1 cellular context compared by ENCODE assay signal in the genomic region with DNA sequence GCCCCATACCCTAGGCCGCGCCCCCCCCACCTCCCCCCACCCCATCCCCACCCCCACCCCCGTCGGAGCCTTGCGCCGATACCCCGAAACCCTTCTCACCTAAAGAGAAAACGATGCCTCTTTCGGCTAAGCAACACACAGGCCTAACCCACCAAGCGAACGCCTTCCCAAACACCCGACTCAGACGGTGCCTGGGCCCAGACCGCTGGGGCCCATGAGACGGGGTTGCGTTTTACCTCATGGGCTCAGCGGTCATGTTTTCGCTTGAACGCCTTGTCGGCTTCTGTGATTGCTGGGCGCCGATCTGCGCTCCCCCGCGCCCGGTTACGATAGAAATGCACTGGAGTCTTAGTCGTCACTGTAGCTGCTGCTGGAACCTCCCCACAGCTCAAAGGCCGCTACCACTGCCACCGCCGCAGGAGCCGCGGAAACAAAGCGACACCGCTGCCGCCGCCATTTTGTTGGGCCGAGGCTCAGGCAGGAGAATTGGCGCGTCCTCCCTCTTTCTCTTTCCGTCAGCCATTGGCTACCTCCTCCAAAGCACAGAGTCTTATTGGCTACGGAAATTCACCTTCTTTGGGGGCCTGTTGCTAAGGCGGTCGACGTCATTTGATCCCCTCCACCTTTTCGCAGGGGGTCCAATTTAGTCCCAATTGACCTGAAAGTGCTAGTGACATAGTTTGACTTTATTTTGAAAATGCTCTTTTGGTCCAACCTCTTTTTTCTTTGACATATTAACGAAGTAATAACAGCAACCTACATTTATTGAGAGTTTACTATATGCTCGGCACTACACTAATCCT.
TF ChIP-seq lines count a peak whose summit lies in the region.

A gene with protein sequence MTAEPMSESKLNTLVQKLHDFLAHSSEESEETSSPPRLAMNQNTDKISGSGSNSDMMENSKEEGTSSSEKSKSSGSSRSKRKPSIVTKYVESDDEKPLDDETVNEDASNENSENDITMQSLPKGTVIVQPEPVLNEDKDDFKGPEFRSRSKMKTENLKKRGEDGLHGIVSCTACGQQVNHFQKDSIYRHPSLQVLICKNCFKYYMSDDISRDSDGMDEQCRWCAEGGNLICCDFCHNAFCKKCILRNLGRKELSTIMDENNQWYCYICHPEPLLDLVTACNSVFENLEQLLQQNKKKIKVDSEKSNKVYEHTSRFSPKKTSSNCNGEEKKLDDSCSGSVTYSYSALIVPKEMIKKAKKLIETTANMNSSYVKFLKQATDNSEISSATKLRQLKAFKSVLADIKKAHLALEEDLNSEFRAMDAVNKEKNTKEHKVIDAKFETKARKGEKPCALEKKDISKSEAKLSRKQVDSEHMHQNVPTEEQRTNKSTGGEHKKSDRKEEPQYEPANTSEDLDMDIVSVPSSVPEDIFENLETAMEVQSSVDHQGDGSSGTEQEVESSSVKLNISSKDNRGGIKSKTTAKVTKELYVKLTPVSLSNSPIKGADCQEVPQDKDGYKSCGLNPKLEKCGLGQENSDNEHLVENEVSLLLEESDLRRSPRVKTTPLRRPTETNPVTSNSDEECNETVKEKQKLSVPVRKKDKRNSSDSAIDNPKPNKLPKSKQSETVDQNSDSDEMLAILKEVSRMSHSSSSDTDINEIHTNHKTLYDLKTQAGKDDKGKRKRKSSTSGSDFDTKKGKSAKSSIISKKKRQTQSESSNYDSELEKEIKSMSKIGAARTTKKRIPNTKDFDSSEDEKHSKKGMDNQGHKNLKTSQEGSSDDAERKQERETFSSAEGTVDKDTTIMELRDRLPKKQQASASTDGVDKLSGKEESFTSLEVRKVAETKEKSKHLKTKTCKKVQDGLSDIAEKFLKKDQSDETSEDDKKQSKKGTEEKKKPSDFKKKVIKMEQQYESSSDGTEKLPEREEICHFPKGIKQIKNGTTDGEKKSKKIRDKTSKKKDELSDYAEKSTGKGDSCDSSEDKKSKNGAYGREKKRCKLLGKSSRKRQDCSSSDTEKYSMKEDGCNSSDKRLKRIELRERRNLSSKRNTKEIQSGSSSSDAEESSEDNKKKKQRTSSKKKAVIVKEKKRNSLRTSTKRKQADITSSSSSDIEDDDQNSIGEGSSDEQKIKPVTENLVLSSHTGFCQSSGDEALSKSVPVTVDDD (N-terminal part only) (minus strand): TSS at position 471 of the 803 bp plus-strand sequence. CDS start 215 bp downstream, at position 256.

TF ChIP-seq in A549, 52 proteins besides CTCF, POLR2A, EP300 and RAD21 (continued from another document):
- no peak for TF ChIP-seq MYC (IDR thresholded peaks at IDR 0.05; ENCODE audit: borderline replicate concordance, low read length)
- TF ChIP-seq, protein P1, sequence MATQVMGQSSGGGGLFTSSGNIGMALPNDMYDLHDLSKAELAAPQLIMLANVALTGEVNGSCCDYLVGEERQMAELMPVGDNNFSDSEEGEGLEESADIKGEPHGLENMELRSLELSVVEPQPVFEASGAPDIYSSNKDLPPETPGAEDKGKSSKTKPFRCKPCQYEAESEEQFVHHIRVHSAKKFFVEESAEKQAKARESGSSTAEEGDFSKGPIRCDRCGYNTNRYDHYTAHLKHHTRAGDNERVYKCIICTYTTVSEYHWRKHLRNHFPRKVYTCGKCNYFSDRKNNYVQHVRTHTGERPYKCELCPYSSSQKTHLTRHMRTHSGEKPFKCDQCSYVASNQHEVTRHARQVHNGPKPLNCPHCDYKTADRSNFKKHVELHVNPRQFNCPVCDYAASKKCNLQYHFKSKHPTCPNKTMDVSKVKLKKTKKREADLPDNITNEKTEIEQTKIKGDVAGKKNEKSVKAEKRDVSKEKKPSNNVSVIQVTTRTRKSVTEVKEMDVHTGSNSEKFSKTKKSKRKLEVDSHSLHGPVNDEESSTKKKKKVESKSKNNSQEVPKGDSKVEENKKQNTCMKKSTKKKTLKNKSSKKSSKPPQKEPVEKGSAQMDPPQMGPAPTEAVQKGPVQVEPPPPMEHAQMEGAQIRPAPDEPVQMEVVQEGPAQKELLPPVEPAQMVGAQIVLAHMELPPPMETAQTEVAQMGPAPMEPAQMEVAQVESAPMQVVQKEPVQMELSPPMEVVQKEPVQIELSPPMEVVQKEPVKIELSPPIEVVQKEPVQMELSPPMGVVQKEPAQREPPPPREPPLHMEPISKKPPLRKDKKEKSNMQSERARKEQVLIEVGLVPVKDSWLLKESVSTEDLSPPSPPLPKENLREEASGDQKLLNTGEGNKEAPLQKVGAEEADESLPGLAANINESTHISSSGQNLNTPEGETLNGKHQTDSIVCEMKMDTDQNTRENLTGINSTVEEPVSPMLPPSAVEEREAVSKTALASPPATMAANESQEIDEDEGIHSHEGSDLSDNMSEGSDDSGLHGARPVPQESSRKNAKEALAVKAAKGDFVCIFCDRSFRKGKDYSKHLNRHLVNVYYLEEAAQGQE (IDR thresholded peaks at IDR 0.05), result no peak
- TF ChIP-seq TFCP2L1 (CRISPR knock-in tag; IDR thresholded peaks at IDR 0.05), result no peak
- TF ChIP-seq RNF2 (IDR thresholded peaks at IDR 0.05; ENCODE audit: borderline replicate concordance, low read depth), result no peak
- no peak for TF ChIP-seq FOSB (CRISPR knock-in tag; IDR thresholded peaks at IDR 0.05)
- TF ChIP-seq HDAC2 (IDR thresholded peaks at IDR 0.05), result no peak
- TF ChIP-seq, protein P2, sequence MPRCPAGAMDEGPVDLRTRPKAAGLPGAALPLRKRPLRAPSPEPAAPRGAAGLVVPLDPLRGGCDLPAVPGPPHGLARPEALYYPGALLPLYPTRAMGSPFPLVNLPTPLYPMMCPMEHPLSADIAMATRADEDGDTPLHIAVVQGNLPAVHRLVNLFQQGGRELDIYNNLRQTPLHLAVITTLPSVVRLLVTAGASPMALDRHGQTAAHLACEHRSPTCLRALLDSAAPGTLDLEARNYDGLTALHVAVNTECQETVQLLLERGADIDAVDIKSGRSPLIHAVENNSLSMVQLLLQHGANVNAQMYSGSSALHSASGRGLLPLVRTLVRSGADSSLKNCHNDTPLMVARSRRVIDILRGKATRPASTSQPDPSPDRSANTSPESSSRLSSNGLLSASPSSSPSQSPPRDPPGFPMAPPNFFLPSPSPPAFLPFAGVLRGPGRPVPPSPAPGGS (IDR thresholded peaks at IDR 0.05), result no peak
- TF ChIP-seq, protein P3, sequence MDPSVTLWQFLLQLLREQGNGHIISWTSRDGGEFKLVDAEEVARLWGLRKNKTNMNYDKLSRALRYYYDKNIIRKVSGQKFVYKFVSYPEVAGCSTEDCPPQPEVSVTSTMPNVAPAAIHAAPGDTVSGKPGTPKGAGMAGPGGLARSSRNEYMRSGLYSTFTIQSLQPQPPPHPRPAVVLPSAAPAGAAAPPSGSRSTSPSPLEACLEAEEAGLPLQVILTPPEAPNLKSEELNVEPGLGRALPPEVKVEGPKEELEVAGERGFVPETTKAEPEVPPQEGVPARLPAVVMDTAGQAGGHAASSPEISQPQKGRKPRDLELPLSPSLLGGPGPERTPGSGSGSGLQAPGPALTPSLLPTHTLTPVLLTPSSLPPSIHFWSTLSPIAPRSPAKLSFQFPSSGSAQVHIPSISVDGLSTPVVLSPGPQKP (IDR thresholded peaks at IDR 0.05; ENCODE audit: low read depth, low read length), result no peak
- TF ChIP-seq, protein P4, sequence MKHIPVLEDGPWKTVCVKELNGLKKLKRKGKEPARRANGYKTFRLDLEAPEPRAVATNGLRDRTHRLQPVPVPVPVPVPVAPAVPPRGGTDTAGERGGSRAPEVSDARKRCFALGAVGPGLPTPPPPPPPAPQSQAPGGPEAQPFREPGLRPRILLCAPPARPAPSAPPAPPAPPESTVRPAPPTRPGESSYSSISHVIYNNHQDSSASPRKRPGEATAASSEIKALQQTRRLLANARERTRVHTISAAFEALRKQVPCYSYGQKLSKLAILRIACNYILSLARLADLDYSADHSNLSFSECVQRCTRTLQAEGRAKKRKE (CRISPR knock-in tag; IDR thresholded peaks at IDR 0.05; ENCODE audit: low read depth), result no peak
- TF ChIP-seq HOXB5 (CRISPR knock-in tag; IDR thresholded peaks at IDR 0.05), result no peak
- no peak for TF ChIP-seq HOXA7 (CRISPR knock-in tag; IDR thresholded peaks at IDR 0.05)
- no peak for TF ChIP-seq FOXS1 (CRISPR knock-in tag; IDR thresholded peaks at IDR 0.05)
- no peak for TF ChIP-seq MAZ (IDR thresholded peaks at IDR 0.05; ENCODE audit: borderline replicate concordance, low read depth, low read length)
- no peak for TF ChIP-seq ZNF302 (CRISPR knock-in tag; IDR thresholded peaks at IDR 0.05)
- TF ChIP-seq RARB (CRISPR knock-in tag; IDR thresholded peaks at IDR 0.05), result no peak
- TF ChIP-seq JUNB (IDR thresholded peaks at IDR 0.05), result no peak
- TF ChIP-seq HOXB13 (CRISPR knock-in tag; IDR thresholded peaks at IDR 0.05; ENCODE audit: low read depth), result no peak
- TF ChIP-seq ZSCAN20 (CRISPR knock-in tag; IDR thresholded peaks at IDR 0.05), result no peak
- TF ChIP-seq, protein P5, sequence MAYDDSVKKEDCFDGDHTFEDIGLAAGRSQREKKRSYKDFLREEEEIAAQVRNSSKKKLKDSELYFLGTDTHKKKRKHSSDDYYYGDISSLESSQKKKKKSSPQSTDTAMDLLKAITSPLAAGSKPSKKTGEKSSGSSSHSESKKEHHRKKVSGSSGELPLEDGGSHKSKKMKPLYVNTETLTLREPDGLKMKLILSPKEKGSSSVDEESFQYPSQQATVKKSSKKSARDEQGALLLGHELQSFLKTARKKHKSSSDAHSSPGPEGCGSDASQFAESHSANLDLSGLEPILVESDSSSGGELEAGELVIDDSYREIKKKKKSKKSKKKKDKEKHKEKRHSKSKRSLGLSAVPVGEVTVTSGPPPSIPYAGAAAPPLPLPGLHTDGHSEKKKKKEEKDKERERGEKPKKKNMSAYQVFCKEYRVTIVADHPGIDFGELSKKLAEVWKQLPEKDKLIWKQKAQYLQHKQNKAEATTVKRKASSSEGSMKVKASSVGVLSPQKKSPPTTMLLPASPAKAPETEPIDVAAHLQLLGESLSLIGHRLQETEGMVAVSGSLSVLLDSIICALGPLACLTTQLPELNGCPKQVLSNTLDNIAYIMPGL (CRISPR knock-in tag; IDR thresholded peaks at IDR 0.05; ENCODE audit: borderline replicate concordance), result 0 out of 2 replicates have a peak, but pooled peaks have one; percentile 30
- TF ChIP-seq ZFP36 (IDR thresholded peaks at IDR 0.05; ENCODE audit: borderline replicate concordance, partially characterized antibody), result no peak
- TF ChIP-seq GATA3 (IDR thresholded peaks at IDR 0.05; ENCODE audit: borderline replicate concordance), result no peak
- no peak for TF ChIP-seq RCOR1 (IDR thresholded peaks at IDR 0.05; ENCODE audit: low read depth, low read length)
